Comparison of ENCODE assay signal across 26 cellular contexts in the genomic region with DNA sequence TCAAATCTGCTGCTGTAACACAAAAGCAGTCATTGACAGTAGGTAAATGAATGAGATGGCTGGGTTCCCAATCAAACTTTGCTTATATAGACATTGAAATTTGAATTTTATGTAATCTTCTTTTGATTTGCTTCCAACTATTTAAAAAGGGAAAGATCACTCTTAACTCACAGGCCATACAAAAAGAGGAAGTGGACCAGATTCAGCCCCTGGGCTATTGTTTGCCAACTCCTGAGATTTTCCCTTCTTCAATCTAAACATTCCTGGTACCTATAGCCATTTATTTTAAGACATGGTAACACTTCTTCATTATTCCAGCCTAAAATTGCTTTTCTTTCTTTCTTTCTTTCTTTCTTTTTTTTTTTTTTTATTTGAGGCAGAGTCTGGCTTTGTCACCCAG.
"Had no signal": no experiment of that assay in that cellular context is flagged by ENCODE, and none has a peak within 500 bp of the region (broad histone marks: within the 10 kb centered on the region; RNA-seq: fewer than 3 reads in every experiment).

No MANE protein-coding gene starts in this region.

- DNase-seq: activated CD4-positive, alpha-beta memory T cell treated with anti-CD3 and anti-CD28 coated beads for 36 hours; activated CD4-positive, alpha-beta T cell treated with anti-CD3 and anti-CD28 coated beads, Interleukin-2, amount 10 ng/mL, durations not matched to agents 24 days and 14 days; activated CD8-positive, alpha-beta memory T cell treated with anti-CD3 and anti-CD28 coated beads, Interleukin-2, amount 50 U/mL, for 4 hours; activated effector memory CD4-positive, alpha-beta T cell treated with anti-CD3 and anti-CD28 coated beads, Interleukin-2, amount 50 U/mL, for 16 hours; activated naive CD4-positive, alpha-beta T cell treated with anti-CD3 and anti-CD28 coated beads, Interleukin-2, amount 10 ng/mL, durations not matched to agents 7 days and 5 days; activated naive CD8-positive, alpha-beta T cell treated with anti-CD3 and anti-CD28 coated beads, Interleukin-2, amount 10 ng/mL, durations not matched to agents 7 days and 5 days; activated T-cell treated with anti-CD3 and anti-CD28 coated beads, Interleukin-2, amount 50 U/mL, for 1 hour; cerebellar nuclear complex; colonic mucosa; dorsolateral prefrontal cortex; effector memory CD4-positive, alpha-beta T cell; glutamatergic neuron; islet precursor cell; left ventricle myocardium inferior; mesendoderm; natural killer cell; occipital lobe; stimulated activated CD4-positive, alpha-beta T cell treated with anti-CD3 and anti-CD28 coated beads, Interleukin-1b, Interleukin-23, amount 100 ng/mL, for 48 hours; stimulated activated CD4-positive, alpha-beta T cell treated with anti-CD3 and anti-CD28 coated beads, Interleukin-4, amount 100 ng/mL, for 4 hours; stimulated activated CD8-positive, alpha-beta memory T cell treated with anti-CD3 and anti-CD28 coated beads, Interleukin-4, amount 100 ng/mL, for 48 hours; stimulated activated naive CD8-positive, alpha-beta T cell treated with anti-CD3 and anti-CD28 coated beads, Interleukin-15, amount 100 ng/mL, for 72 hours; substantia nigra; upper lobe of right lung; WERI-Rb-1 had no signal

- ATAC-seq: activated CD4-positive, CD25-positive, alpha-beta regulatory T cell treated with anti-CD3 and anti-CD28 coated beads, Interleukin-2, amount 50 U/mL, for 24 hours; natural killer cell; stimulated activated memory B cell treated with anti-CD40 and anti-IgM and Interleukin-4, amounts not matched to agents 10 μg/mL and 1 μg/mL and 100 μg/mL, for 72 hours; stimulated activated naive CD8-positive, alpha-beta T cell treated with anti-CD3 and anti-CD28 coated beads, Interleukin-15, amount 100 ng/mL, for 72 hours; upper lobe of right lung had no signal
